Comparison of ENCODE assay signal across 29 cellular contexts in the genomic region with DNA sequence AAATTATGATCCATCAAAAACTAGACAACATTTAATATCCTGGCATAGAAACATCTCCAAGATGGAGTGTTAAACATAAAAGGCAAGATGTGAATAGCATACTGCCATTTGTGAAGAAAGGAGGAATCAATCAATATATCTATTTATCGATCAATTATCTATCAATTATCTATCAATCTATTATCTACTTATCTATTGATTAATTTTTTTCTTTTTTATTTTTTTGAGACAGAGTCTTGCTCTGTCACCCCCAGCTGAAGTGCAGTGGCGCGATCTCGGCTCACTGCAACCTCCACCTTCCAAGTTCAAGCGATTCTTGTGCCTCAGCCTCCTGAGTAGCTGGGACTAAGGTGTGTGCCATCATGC.
"Had no signal": no experiment of that assay in that cellular context is flagged by ENCODE, and none has a peak within 500 bp of the region (broad histone marks: within the 10 kb centered on the region; RNA-seq: fewer than 3 reads in every experiment).

No MANE protein-coding gene starts in this region.

- H3K27ac ChIP-seq: neural progenitor cell, ovary, parathyroid adenoma, psoas muscle, right lobe of liver, sigmoid colon, spleen, suprapubic skin, testis, tibial artery, transverse colon, upper lobe of left lung, vagina had no signal

- DNase-seq: naive thymus-derived CD4-positive, alpha-beta T cell; natural killer cell; occipital lobe; ovary; psoas muscle; right cardiac atrium; right lobe of liver; sigmoid colon; spleen; stimulated activated CD4-positive, alpha-beta T cell treated with anti-CD3 and anti-CD28 coated beads, Interleukin-12 subunit alpha, Interleukin-12 subunit beta, amount 100 ng/mL, for 4 hours; stimulated activated CD4-positive, alpha-beta T cell treated with anti-CD3 and anti-CD28 coated beads, Interleukin-1b, Interleukin-23, amount 100 ng/mL, for 48 hours; stimulated activated CD4-positive, alpha-beta T cell treated with anti-CD3 and anti-CD28 coated beads, Interleukin-4, amount 100 ng/mL, for 1 hour; stimulated activated CD4-positive, alpha-beta T cell treated with anti-CD3 and anti-CD28 coated beads, Interleukin-4, amount 100 ng/mL, for 4 hours; stimulated activated CD8-positive, alpha-beta memory T cell treated with anti-CD3 and anti-CD28 coated beads, Interleukin-4, amount 100 ng/mL, for 48 hours; stimulated activated naive CD4-positive, alpha-beta T cell; stimulated activated naive CD8-positive, alpha-beta T cell treated with anti-CD3 and anti-CD28 coated beads, Interleukin-15, amount 100 ng/mL, for 72 hours; stimulated activated naive CD8-positive, alpha-beta T cell treated with anti-CD3 and anti-CD28 coated beads, Interleukin-15, Interleukin-2, amounts not matched to agents 100 U/mL and 50 U/mL, for 24 hours; substantia nigra; testis; tibial artery; transverse colon; upper lobe of left lung had no signal

- FAIRE-seq: urothelium cell line had no signal

- H3K36me3 ChIP-seq: neural progenitor cell, ovary, right lobe of liver, sigmoid colon, spleen, suprapubic skin, tibial artery, transverse colon, upper lobe of left lung, vagina had no signal

- ATAC-seq: naive thymus-derived CD4-positive, alpha-beta T cell; natural killer cell; psoas muscle; right cardiac atrium; right lobe of liver; stimulated activated memory B cell treated with anti-CD40 and anti-IgM and Interleukin-4, amounts not matched to agents 10 μg/mL and 1 μg/mL and 100 μg/mL, for 72 hours; stimulated activated naive CD8-positive, alpha-beta T cell treated with anti-CD3 and anti-CD28 coated beads, Interleukin-15, amount 100 ng/mL, for 72 hours; stimulated activated naive CD8-positive, alpha-beta T cell treated with anti-CD3 and anti-CD28 coated beads, Interleukin-15, Interleukin-2, amounts not matched to agents 100 U/mL and 50 U/mL, for 24 hours had no signal

- H3K4me1 ChIP-seq: parathyroid adenoma, psoas muscle, right lobe of liver, sigmoid colon, spleen, suprapubic skin, testis, tibial artery, transverse colon, upper lobe of left lung, vagina had no signal

- H3K79me2 ChIP-seq: parathyroid adenoma had no signal

- H3K9ac ChIP-seq: neural progenitor cell, parathyroid adenoma had no signal

- H3K4me2 ChIP-seq: neural progenitor cell, smooth muscle cell had no signal

- H3K27me3 ChIP-seq: neural progenitor cell, ovary, right lobe of liver, sigmoid colon, testis, tibial artery, transverse colon, upper lobe of left lung, vagina had no signal

- H3K9me3 ChIP-seq: ovary, psoas muscle, right lobe of liver, sigmoid colon, spleen, suprapubic skin, testis, tibial artery, transverse colon, upper lobe of left lung, vagina had no signal

- H2AFZ ChIP-seq: neural progenitor cell, parathyroid adenoma had no signal

- H3K4me3 ChIP-seq: neural progenitor cell, ovary, psoas muscle, right lobe of liver, sigmoid colon, smooth muscle cell, spleen, suprapubic skin, testis, tibial artery, transverse colon, upper lobe of left lung, vagina had no signal
